Comparison of ENCODE assay signal across 1 cellular context in the genomic region with DNA sequence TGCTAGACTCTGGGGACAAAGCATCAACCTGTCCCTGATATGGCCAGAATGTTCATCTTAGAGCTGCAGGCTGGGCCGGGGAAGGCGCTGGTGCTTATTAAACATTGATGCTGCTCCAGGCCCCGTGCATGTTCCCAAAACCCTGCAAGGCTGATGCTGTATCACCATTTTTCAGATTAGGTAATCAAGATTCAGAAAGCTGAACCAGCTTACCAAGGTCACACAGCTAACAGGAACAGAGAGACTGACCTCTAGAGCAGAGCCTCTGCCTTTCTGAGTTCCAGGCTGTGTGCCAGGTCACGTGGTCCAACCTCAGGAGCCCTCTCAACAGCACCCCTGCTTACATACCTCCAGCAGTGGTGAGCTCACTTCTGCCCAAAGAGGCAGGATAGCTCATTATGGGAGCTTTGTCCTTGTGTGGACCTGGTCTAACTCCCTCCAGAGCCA.
TF ChIP-seq lines count a peak whose summit lies in the region.

No MANE protein-coding gene starts in this region.

TF ChIP-seq in K562, 482 proteins besides CTCF, POLR2A, EP300 and RAD21 (continued from another document and continues in another):
- no peak for TF ChIP-seq SMARCB1 (IDR thresholded peaks at IDR 0.05; ENCODE audit: insufficient read length, low read depth)
- TF ChIP-seq NFIC (IDR thresholded peaks at IDR 0.05) = peak; percentile 72
- TF ChIP-seq MTA3 (IDR thresholded peaks at IDR 0.05; ENCODE audit: borderline replicate concordance) = no peak
- no peak for TF ChIP-seq ZNF232 (CRISPR knock-in tag; IDR thresholded peaks at IDR 0.05)
- no peak for TF ChIP-seq GATA2 (CRISPR knock-in tag; IDR thresholded peaks at IDR 0.05)
- TF ChIP-seq NR2C2 (CRISPR knock-in tag; IDR thresholded peaks at IDR 0.05) = no peak
- no peak for TF ChIP-seq NR2C2 (tag; IDR thresholded peaks at IDR 0.05)
- TF ChIP-seq, protein P1, sequence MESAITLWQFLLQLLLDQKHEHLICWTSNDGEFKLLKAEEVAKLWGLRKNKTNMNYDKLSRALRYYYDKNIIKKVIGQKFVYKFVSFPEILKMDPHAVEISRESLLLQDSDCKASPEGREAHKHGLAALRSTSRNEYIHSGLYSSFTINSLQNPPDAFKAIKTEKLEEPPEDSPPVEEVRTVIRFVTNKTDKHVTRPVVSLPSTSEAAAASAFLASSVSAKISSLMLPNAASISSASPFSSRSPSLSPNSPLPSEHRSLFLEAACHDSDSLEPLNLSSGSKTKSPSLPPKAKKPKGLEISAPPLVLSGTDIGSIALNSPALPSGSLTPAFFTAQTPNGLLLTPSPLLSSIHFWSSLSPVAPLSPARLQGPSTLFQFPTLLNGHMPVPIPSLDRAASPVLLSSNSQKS (CRISPR knock-in tag; IDR thresholded peaks at IDR 0.05) = no peak
- TF ChIP-seq DNMT1 (IDR thresholded peaks at IDR 0.05) = no peak
- no peak for TF ChIP-seq FOXJ3 (CRISPR knock-in tag; IDR thresholded peaks at IDR 0.05)
- TF ChIP-seq, protein P2, sequence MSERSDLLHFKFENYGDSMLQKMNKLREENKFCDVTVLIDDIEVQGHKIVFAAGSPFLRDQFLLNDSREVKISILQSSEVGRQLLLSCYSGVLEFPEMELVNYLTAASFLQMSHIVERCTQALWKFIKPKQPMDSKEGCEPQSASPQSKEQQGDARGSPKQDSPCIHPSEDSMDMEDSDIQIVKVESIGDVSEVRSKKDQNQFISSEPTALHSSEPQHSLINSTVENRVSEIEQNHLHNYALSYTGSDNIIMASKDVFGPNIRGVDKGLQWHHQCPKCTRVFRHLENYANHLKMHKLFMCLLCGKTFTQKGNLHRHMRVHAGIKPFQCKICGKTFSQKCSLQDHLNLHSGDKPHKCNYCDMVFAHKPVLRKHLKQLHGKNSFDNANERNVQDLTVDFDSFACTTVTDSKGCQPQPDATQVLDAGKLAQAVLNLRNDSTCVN (CRISPR knock-in tag; IDR thresholded peaks at IDR 0.05) = no peak
- no peak for TF ChIP-seq MYBL2 (IDR thresholded peaks at IDR 0.05; ENCODE audit: low read depth)
- no peak for TF ChIP-seq MYBL2 (CRISPR knock-in tag; IDR thresholded peaks at IDR 0.05; ENCODE audit: borderline replicate concordance)
- no peak for TF ChIP-seq SIN3B (IDR thresholded peaks at IDR 0.05; ENCODE audit: low read depth)
- TF ChIP-seq, protein P3, sequence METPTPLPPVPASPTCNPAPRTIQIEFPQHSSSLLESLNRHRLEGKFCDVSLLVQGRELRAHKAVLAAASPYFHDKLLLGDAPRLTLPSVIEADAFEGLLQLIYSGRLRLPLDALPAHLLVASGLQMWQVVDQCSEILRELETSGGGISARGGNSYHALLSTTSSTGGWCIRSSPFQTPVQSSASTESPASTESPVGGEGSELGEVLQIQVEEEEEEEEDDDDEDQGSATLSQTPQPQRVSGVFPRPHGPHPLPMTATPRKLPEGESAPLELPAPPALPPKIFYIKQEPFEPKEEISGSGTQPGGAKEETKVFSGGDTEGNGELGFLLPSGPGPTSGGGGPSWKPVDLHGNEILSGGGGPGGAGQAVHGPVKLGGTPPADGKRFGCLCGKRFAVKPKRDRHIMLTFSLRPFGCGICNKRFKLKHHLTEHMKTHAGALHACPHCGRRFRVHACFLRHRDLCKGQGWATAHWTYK (CRISPR knock-in tag; IDR thresholded peaks at IDR 0.05) = no peak
- TF ChIP-seq PRMT5 (CRISPR knock-in tag; IDR thresholded peaks at IDR 0.05) = no peak
- no peak for TF ChIP-seq CHD2 (IDR thresholded peaks at IDR 0.05; ENCODE audit: low read depth, low read length)
- no peak for TF ChIP-seq HDAC6 (IDR thresholded peaks at IDR 0.05; ENCODE audit: low read depth, low read length)
- no peak for TF ChIP-seq ZNF766 (CRISPR knock-in tag; conservative IDR thresholded peaks at IDR 0.05)
- TF ChIP-seq, protein P4, sequence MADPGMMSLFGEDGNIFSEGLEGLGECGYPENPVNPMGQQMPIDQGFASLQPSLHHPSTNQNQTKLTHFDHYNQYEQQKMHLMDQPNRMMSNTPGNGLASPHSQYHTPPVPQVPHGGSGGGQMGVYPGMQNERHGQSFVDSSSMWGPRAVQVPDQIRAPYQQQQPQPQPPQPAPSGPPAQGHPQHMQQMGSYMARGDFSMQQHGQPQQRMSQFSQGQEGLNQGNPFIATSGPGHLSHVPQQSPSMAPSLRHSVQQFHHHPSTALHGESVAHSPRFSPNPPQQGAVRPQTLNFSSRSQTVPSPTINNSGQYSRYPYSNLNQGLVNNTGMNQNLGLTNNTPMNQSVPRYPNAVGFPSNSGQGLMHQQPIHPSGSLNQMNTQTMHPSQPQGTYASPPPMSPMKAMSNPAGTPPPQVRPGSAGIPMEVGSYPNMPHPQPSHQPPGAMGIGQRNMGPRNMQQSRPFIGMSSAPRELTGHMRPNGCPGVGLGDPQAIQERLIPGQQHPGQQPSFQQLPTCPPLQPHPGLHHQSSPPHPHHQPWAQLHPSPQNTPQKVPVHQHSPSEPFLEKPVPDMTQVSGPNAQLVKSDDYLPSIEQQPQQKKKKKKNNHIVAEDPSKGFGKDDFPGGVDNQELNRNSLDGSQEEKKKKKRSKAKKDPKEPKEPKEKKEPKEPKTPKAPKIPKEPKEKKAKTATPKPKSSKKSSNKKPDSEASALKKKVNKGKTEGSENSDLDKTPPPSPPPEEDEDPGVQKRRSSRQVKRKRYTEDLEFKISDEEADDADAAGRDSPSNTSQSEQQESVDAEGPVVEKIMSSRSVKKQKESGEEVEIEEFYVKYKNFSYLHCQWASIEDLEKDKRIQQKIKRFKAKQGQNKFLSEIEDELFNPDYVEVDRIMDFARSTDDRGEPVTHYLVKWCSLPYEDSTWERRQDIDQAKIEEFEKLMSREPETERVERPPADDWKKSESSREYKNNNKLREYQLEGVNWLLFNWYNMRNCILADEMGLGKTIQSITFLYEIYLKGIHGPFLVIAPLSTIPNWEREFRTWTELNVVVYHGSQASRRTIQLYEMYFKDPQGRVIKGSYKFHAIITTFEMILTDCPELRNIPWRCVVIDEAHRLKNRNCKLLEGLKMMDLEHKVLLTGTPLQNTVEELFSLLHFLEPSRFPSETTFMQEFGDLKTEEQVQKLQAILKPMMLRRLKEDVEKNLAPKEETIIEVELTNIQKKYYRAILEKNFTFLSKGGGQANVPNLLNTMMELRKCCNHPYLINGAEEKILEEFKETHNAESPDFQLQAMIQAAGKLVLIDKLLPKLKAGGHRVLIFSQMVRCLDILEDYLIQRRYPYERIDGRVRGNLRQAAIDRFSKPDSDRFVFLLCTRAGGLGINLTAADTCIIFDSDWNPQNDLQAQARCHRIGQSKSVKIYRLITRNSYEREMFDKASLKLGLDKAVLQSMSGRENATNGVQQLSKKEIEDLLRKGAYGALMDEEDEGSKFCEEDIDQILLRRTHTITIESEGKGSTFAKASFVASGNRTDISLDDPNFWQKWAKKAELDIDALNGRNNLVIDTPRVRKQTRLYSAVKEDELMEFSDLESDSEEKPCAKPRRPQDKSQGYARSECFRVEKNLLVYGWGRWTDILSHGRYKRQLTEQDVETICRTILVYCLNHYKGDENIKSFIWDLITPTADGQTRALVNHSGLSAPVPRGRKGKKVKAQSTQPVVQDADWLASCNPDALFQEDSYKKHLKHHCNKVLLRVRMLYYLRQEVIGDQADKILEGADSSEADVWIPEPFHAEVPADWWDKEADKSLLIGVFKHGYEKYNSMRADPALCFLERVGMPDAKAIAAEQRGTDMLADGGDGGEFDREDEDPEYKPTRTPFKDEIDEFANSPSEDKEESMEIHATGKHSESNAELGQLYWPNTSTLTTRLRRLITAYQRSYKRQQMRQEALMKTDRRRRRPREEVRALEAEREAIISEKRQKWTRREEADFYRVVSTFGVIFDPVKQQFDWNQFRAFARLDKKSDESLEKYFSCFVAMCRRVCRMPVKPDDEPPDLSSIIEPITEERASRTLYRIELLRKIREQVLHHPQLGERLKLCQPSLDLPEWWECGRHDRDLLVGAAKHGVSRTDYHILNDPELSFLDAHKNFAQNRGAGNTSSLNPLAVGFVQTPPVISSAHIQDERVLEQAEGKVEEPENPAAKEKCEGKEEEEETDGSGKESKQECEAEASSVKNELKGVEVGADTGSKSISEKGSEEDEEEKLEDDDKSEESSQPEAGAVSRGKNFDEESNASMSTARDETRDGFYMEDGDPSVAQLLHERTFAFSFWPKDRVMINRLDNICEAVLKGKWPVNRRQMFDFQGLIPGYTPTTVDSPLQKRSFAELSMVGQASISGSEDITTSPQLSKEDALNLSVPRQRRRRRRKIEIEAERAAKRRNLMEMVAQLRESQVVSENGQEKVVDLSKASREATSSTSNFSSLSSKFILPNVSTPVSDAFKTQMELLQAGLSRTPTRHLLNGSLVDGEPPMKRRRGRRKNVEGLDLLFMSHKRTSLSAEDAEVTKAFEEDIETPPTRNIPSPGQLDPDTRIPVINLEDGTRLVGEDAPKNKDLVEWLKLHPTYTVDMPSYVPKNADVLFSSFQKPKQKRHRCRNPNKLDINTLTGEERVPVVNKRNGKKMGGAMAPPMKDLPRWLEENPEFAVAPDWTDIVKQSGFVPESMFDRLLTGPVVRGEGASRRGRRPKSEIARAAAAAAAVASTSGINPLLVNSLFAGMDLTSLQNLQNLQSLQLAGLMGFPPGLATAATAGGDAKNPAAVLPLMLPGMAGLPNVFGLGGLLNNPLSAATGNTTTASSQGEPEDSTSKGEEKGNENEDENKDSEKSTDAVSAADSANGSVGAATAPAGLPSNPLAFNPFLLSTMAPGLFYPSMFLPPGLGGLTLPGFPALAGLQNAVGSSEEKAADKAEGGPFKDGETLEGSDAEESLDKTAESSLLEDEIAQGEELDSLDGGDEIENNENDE (IDR thresholded peaks at IDR 0.05; ENCODE audit: low read depth, low read length) = no peak
- TF ChIP-seq BRD9 (IDR thresholded peaks at IDR 0.05; ENCODE audit: low read depth, partially characterized antibody) = peak; percentile 74
- no peak for TF ChIP-seq EHMT2 (IDR thresholded peaks at IDR 0.05)
- TF ChIP-seq, protein P5, sequence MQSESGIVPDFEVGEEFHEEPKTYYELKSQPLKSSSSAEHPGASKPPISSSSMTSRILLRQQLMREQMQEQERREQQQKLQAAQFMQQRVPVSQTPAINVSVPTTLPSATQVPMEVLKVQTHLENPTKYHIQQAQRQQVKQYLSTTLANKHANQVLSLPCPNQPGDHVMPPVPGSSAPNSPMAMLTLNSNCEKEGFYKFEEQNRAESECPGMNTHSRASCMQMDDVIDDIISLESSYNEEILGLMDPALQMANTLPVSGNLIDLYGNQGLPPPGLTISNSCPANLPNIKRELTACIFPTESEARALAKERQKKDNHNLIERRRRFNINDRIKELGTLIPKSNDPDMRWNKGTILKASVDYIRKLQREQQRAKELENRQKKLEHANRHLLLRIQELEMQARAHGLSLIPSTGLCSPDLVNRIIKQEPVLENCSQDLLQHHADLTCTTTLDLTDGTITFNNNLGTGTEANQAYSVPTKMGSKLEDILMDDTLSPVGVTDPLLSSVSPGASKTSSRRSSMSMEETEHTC (IDR thresholded peaks at IDR 0.05) = no peak
- TF ChIP-seq ZEB2 (IDR thresholded peaks at IDR 0.05) = no peak
- TF ChIP-seq HNRNPL (IDR thresholded peaks at IDR 0.05; ENCODE audit: low read depth, low read length) = no peak
- TF ChIP-seq MYC (IDR thresholded peaks at IDR 0.05; ENCODE audit: low read depth, low read length) = no peak
- TF ChIP-seq MYC (CRISPR knock-in tag; IDR thresholded peaks at IDR 0.05; ENCODE audit: borderline replicate concordance, low read depth) = no peak
- TF ChIP-seq ZNF239 (CRISPR knock-in tag; IDR thresholded peaks at IDR 0.05) = no peak
- TF ChIP-seq, protein P6, sequence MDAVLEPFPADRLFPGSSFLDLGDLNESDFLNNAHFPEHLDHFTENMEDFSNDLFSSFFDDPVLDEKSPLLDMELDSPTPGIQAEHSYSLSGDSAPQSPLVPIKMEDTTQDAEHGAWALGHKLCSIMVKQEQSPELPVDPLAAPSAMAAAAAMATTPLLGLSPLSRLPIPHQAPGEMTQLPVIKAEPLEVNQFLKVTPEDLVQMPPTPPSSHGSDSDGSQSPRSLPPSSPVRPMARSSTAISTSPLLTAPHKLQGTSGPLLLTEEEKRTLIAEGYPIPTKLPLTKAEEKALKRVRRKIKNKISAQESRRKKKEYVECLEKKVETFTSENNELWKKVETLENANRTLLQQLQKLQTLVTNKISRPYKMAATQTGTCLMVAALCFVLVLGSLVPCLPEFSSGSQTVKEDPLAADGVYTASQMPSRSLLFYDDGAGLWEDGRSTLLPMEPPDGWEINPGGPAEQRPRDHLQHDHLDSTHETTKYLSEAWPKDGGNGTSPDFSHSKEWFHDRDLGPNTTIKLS (IDR thresholded peaks at IDR 0.05; ENCODE audit: borderline replicate concordance, low read depth) = no peak
- TF ChIP-seq, protein P7, sequence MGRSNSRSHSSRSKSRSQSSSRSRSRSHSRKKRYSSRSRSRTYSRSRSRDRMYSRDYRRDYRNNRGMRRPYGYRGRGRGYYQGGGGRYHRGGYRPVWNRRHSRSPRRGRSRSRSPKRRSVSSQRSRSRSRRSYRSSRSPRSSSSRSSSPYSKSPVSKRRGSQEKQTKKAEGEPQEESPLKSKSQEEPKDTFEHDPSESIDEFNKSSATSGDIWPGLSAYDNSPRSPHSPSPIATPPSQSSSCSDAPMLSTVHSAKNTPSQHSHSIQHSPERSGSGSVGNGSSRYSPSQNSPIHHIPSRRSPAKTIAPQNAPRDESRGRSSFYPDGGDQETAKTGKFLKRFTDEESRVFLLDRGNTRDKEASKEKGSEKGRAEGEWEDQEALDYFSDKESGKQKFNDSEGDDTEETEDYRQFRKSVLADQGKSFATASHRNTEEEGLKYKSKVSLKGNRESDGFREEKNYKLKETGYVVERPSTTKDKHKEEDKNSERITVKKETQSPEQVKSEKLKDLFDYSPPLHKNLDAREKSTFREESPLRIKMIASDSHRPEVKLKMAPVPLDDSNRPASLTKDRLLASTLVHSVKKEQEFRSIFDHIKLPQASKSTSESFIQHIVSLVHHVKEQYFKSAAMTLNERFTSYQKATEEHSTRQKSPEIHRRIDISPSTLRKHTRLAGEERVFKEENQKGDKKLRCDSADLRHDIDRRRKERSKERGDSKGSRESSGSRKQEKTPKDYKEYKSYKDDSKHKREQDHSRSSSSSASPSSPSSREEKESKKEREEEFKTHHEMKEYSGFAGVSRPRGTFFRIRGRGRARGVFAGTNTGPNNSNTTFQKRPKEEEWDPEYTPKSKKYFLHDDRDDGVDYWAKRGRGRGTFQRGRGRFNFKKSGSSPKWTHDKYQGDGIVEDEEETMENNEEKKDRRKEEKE (IDR thresholded peaks at IDR 0.05; ENCODE audit: borderline replicate concordance in 1 of 2, control insufficient read depth in 1 of 2, low read depth in 2 of 2, low read length in 1 of 2) = no peak
- TF ChIP-seq LARP7 (IDR thresholded peaks at IDR 0.05) = no peak
- no peak for TF ChIP-seq RBM39 (optimal IDR thresholded peaks at IDR 0.05; ENCODE audit: low read depth, low read length)
- no peak for TF ChIP-seq NR1H2 (CRISPR knock-in tag; IDR thresholded peaks at IDR 0.05)
- no peak for TF ChIP-seq SMC3 (conservative IDR thresholded peaks at IDR 0.05; ENCODE audit: insufficient read depth, low read depth, low read length)
- no peak for TF ChIP-seq SIN3A (IDR thresholded peaks at IDR 0.05; ENCODE audit: borderline replicate concordance in 2 of 2, control insufficient read depth in 1 of 2, low read depth in 2 of 2, low read length in 2 of 2)
- TF ChIP-seq IFI16 (CRISPR knock-in tag; IDR thresholded peaks at IDR 0.05) = no peak
- TF ChIP-seq CBFA2T2 (conservative IDR thresholded peaks at IDR 0.05) = peak; percentile 55
- no peak for TF ChIP-seq L3MBTL2 (IDR thresholded peaks at IDR 0.05)
- TF ChIP-seq TOE1 (IDR thresholded peaks at IDR 0.05; ENCODE audit: borderline replicate concordance) = peak; percentile 87
- no peak for TF ChIP-seq TOE1 (CRISPR knock-in tag; IDR thresholded peaks at IDR 0.05; ENCODE audit: borderline replicate concordance, low read depth)
- TF ChIP-seq ZNF121 (CRISPR knock-in tag; conservative IDR thresholded peaks at IDR 0.05) = no peak
- TF ChIP-seq NBN (IDR thresholded peaks at IDR 0.05; ENCODE audit: low read depth) = no peak
- no peak for TF ChIP-seq ZNF668 (CRISPR knock-in tag; IDR thresholded peaks at IDR 0.05)
- TF ChIP-seq TSC22D4 (tag; IDR thresholded peaks at IDR 0.05) = no peak
- no peak for TF ChIP-seq KAT8 (IDR thresholded peaks at IDR 0.05; ENCODE audit: low read depth)
- no peak for TF ChIP-seq BRCA1 (IDR thresholded peaks at IDR 0.05)
- TF ChIP-seq BRCA1 (CRISPR knock-in tag; IDR thresholded peaks at IDR 0.05) = no peak
- no peak for TF ChIP-seq CXXC5 (CRISPR knock-in tag; IDR thresholded peaks at IDR 0.05)
